8 cellular contexts compared by ENCODE assay signal in the genomic region with DNA sequence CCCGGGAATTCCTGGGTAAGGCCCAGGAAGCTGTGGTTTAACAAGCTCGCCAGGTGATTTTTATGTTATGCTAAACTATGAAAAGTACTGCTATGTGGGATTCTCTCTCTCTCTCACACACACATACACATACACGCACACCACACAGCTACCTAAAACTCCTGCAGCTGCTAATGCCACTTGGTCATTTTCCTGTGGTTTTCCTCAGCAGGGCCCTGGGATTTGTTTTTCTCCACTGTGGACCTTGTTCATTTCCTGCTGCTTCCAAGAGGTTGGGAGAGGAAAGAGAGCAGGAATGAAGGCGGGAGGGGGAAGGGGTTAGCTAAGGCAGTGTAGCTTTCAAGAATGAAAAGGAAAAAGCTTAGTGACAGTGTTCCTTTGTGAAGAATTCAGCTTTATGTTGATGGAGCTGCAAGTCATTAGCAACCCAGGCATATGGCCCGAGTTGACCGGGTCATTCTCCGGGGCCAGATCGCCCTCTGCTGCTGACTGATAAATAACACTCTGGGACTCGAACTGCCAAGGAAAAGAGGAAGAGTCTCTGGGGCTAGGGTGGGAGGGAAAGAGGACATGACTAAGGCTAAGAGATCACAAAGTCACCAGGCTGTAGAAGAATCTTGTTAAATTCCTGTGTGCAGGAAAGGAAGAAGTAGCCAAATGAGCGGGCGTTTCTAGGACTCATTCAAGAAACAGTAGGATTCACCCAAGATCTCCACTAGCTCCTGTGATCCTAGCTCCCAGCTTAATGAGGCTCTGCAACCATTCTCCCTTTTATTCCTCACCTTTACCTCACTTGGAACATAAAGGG. TPM values are rescaled to one million over a fixed set of nuclear protein-coding genes. Genes with fewer than 3 reads are reported as not detected.
A peak's percentile ranks its signal among the peaks of the same experiment; 100 is the strongest.
DNase-seq lines count a peak whose midpoint lies in the region; ATAC-seq and TF ChIP-seq lines count a peak whose summit lies in the region.

No MANE protein-coding gene starts in this region.

- intact Hi-C loops in Calu3 (cut with micrococcal nuclease; ENCODE audit: unreplicated experiment), result loop anchor here (1.0 to 2.0 kb wide), 4 partner anchors 30 to 326 kb away; a partner anchor contains a TSS
- intact Hi-C loops in left colon (cut with DNase I, micrococcal nuclease), result loop anchor here in 1 of 2 donors (2.0 to 10.0 kb wide), 3 partner anchors 162 to 328 kb away; a partner anchor contains a TSS

- no peaks in the 10 kb centered on the region for H3K9me3 ChIP-seq in SK-N-SH

- H3K27me3 Mint-ChIP-seq in Calu3 (ENCODE audit: unreplicated experiment), result no peaks in the 10 kb centered on the region

- TF ChIP-seq EP300 in SK-N-SH (IDR thresholded peaks at IDR 0.05; ENCODE audit: borderline replicate concordance in 1 of 2, low read depth in 1 of 2, low read length in 1 of 2), result no peak

- POLR2A ChIA-PET in SK-N-SH (lab: Yijun Ruan, JAX), result interaction anchor here (0.6 to 2.2 kb wide), 2 partner anchors 30 to 86 kb away, joined by 4 to 6 read pairs; a partner anchor contains a TSS

- no peak overlapping the region for H3K27ac Mint-ChIP-seq in Calu3 (ENCODE audit: unreplicated experiment)

- 20% methylated on average over 11 of the region's 11 CpGs for WGBS in SK-N-SH (ENCODE audit: low lambda C conversion rate)

- H3K27me3 ChIP-seq in SK-N-SH (ENCODE audit: insufficient read depth), result no peaks in the 10 kb centered on the region

- CTCF ChIA-PET in Calu3 (lab: Charles Lee), result interaction anchor here (0.7 to 2.5 kb wide), 11 partner anchors 11 to 327 kb away, joined by 3 to 18 read pairs (median 5); a partner anchor contains a TSS
- CTCF ChIA-PET in SK-N-SH (lab: Yijun Ruan, JAX), result interaction anchor here (0.6 to 6.3 kb wide), 56 partner anchors 8 to 651 kb away, joined by 3 to 120 read pairs (median 4); a partner anchor contains a TSS

- ATAC-seq in GM19467 (IDR thresholded peaks at IDR 0.05; ENCODE audit: unreplicated experiment) (peak; percentile 61), left colon (peak; percentile 77), HG03565 (IDR thresholded peaks at IDR 0.05; ENCODE audit: unreplicated experiment) (no peak)

- no peaks in the 10 kb centered on the region for H3K36me3 ChIP-seq in SK-N-SH (replicated peaks in 1 of 2; ENCODE audit: control insufficient read depth in 1 of 2, insufficient read depth in 2 of 2, low read length in 1 of 2)

- H4K20me1 ChIP-seq in SK-N-SH (ENCODE audit: insufficient read depth), result no peaks in the 10 kb centered on the region

- no peak overlapping the region for H3K4me3 Mint-ChIP-seq in Calu3 (ENCODE audit: low read depth, unreplicated experiment)

- TF ChIP-seq RAD21 in SK-N-SH (IDR thresholded peaks at IDR 0.05; ENCODE audit: low read length), result peak; percentile 96

- in situ Hi-C loops in KBM-7 (cut with MboI; ENCODE audit: low pct_unique_long_range_greater_than_20kb, low sequenced_read_pairs), result no loop called here

- H3K9me2 ChIP-seq in SK-N-SH, result no peaks in the 10 kb centered on the region

- peak overlapping the region; percentile 66 for H3K4me2 ChIP-seq in SK-N-SH

- peak overlapping the region; percentile 57; the same call in 1 of the 2 replicates for H2AFZ ChIP-seq in SK-N-SH (ENCODE audit: low read depth)

- no peaks in the 10 kb centered on the region for H3K79me2 ChIP-seq in SK-N-SH (ENCODE audit: insufficient read depth)

- no TSS peak for BruUV-seq in Calu3 (replicated peaks; lab: Mats Ljungman, UMichigan)

- peak overlapping the region; percentile 45; the same call in 1 of the 2 replicates for H3K9ac ChIP-seq in SK-N-SH

- H3K4me1 Mint-ChIP-seq in Calu3 (ENCODE audit: low read depth, unreplicated experiment), result peaks cover 10% of the 10 kb centered on the region

- H3K27ac ChIP-seq in SK-N-SH (ENCODE audit: low read depth in 2 of 2, low read length in 1 of 2), result peak overlapping the region; percentile 48 to 70

- no peak for TF ChIP-seq CTCF in Calu3 (IDR thresholded peaks at IDR 0.05; ENCODE audit: unreplicated experiment)
- peak; percentile 70 for TF ChIP-seq CTCF in SK-N-SH (IDR thresholded peaks at IDR 0.05)

- peaks cover 7% of the 10 kb centered on the region for H3F3A ChIP-seq in SK-N-SH (replicated peaks; ENCODE audit: insufficient read depth)

- peak overlapping the region in 1 of 2 experiments; percentile 21; a peak in 1 of 4 replicates for H3K4me3 ChIP-seq in SK-N-SH (ENCODE audit: low read depth in 2 of 2, low read length in 1 of 2)

- peaks cover 7 to 18% of the 10 kb centered on the region in 2 experiments; a peak in 3 of 4 replicates for H3K4me1 ChIP-seq in SK-N-SH (ENCODE audit: control insufficient read depth in 1 of 2, insufficient read depth in 2 of 2, low read depth in 1 of 2, low read length in 1 of 2)

- DNase-seq in Calu3, result peak; percentile 63
- DNase-seq in KBM-7, result peak; percentile 91
- peak; percentile 79 for DNase-seq in SK-N-SH
- DNase-seq in dermis blood vessel endothelial cell, result peak; percentile 94
- DNase-seq in left colon, result peak; percentile 67 to 77
- peak; percentile 25 to 28 for DNase-seq in stimulated activated CD4-positive, alpha-beta T cell treated with anti-CD3 and anti-CD28 coated beads, Interleukin-2, amount 100 ng/mL, for 24 hours

- H3K36me3 Mint-ChIP-seq in Calu3 (ENCODE audit: insufficient read depth, unreplicated experiment), result no peaks in the 10 kb centered on the region

- peaks cover 2% of the 10 kb centered on the region for H3K9me3 Mint-ChIP-seq in Calu3 (ENCODE audit: low read depth, unreplicated experiment)

TF ChIP-seq in SK-N-SH, 30 proteins besides CTCF, POLR2A, EP300 and RAD21:
- no peak for TF ChIP-seq SIN3A (IDR thresholded peaks at IDR 0.05; ENCODE audit: borderline replicate concordance, low read depth, low read length)
- TF ChIP-seq YY1 (IDR thresholded peaks at IDR 0.05; ENCODE audit: low read depth), result no peak
- peak; percentile 89 for TF ChIP-seq SMC3 (IDR thresholded peaks at IDR 0.05; ENCODE audit: low read depth, low read length)
- no peak for TF ChIP-seq NFIC (IDR thresholded peaks at IDR 0.05; ENCODE audit: borderline replicate concordance)
- TF ChIP-seq CHD2 (IDR thresholded peaks at IDR 0.05; ENCODE audit: low read length, partially characterized antibody), result peak; percentile 46
- TF ChIP-seq NRF1 (IDR thresholded peaks at IDR 0.05; ENCODE audit: low read depth, low read length), result no peak
- TF ChIP-seq RXRA (IDR thresholded peaks at IDR 0.05; ENCODE audit: borderline replicate concordance, low read depth), result no peak
- TF ChIP-seq RCOR1 (IDR thresholded peaks at IDR 0.05; ENCODE audit: low read length), result peak; percentile 57; the same call in 1 of the 2 replicates
- peak; percentile 18; the same call in 1 of the 2 replicates for TF ChIP-seq TCF12 (IDR thresholded peaks at IDR 0.05)
- TF ChIP-seq, protein P1, sequence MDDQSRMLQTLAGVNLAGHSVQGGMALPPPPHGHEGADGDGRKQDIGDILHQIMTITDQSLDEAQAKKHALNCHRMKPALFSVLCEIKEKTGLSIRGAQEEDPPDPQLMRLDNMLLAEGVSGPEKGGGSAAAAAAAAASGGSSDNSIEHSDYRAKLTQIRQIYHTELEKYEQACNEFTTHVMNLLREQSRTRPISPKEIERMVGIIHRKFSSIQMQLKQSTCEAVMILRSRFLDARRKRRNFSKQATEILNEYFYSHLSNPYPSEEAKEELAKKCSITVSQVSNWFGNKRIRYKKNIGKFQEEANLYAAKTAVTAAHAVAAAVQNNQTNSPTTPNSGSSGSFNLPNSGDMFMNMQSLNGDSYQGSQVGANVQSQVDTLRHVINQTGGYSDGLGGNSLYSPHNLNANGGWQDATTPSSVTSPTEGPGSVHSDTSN (IDR thresholded peaks at IDR 0.05), result no peak
- TF ChIP-seq TEAD4 (IDR thresholded peaks at IDR 0.05; ENCODE audit: borderline replicate concordance, insufficient read depth), result no peak
- TF ChIP-seq JUND (IDR thresholded peaks at IDR 0.05), result no peak
TF ChIP-seq in SK-N-SH: peak in this region for 4.

RNA-seq across cellular contexts. Expression of a gene that starts 30.5 kb away (rescaled TPM):
- total RNA-seq in Calu3 (2022) (11.0 and 11.6 TPM in 2 replicates), dermis blood vessel endothelial cell (9.0 and 16.1 TPM in 2 replicates), left colon (10 to 100 TPM; 16.4 to 20.1 TPM)
- polyA plus RNA-seq in SK-N-SH (2012; rRNA removed), result 3.8 and 4.9 TPM in 2 replicates
- 2.1 and 2.7 TPM in 2 replicates for polyA plus RNA-seq in SK-N-SH (2012; cell fraction: cytosol; rRNA removed)
- polyA plus RNA-seq in SK-N-SH (2012; cell fraction: nucleus; rRNA removed), result 9.2 and 16.5 TPM in 2 replicates

Comparison
In these comparisons a context has a peak if more than half of its experiments do, and no peak if none do; other contexts are left out.
1. DNase-seq: peak in every context shown above with its lines; median percentile 94 in dermis blood vessel endothelial cell; 91 in KBM-7; 79 in SK-N-SH; 72 in left colon; 63 in Calu3; 26 in stimulated activated CD4-positive, alpha-beta T cell treated with anti-CD3 and anti-CD28 coated beads, Interleukin-2, amount 100 ng/mL, for 24 hours.